Comparison of ENCODE assay signal across 9 cellular contexts in genomic region chr11:108278546-108278945, GRCh38. TPM values are rescaled to one million over a fixed set of nuclear protein-coding genes. Genes with fewer than 3 reads are reported as not detected.
A peak's percentile ranks its signal among the peaks of the same experiment; 100 is the strongest.
DNase-seq lines count a peak whose midpoint lies in the region; ATAC-seq and TF ChIP-seq lines count a peak whose summit lies in the region.
"Had no signal": no experiment of that assay in that cellular context is flagged by ENCODE, and none has a peak within 500 bp of the region (broad histone marks: within the 10 kb centered on the region; RNA-seq: fewer than 3 reads in every experiment).

No MANE protein-coding gene starts in this region.

- peaks cover 84% of the 10 kb centered on the region for H3K36me3 Mint-ChIP-seq in activated T-cell treated with anti-CD3 and anti-CD28 coated beads, Interleukin-2, amount 50 U/mL, for 24 hours (ENCODE audit: low read depth)
- H3K36me3 Mint-ChIP-seq in activated naive CD8-positive, alpha-beta T cell: peaks cover 33% of the 10 kb centered on the region

- peaks cover 25 to 98% (median 67%) of the 10 kb centered on the region in 4 donors for H3K36me3 ChIP-seq in stomach

- peak overlapping the region in 4 of 5 donors; percentile 3 to 65 (median 46) for H3K27ac ChIP-seq in stomach

- TF ChIP-seq EP300 in stomach (IDR thresholded peaks at IDR 0.05): no peak

- no peak for TF ChIP-seq CTCF in stomach (IDR thresholded peaks at IDR 0.05)

- peaks cover 0 to 18% (median 2%) of the 10 kb centered on the region in 4 donors for H3K9me3 ChIP-seq in stomach

- ATAC-seq in GM21529 (IDR thresholded peaks at IDR 0.05; ENCODE audit: unreplicated experiment) (no peak), SK-N-SH treated with all-trans-retinoic acid at 6 μM for 48 hours (no peak)

- 44 to 61% (median 59%) methylated on average over 4 of the region's 4 CpGs for WGBS in stomach, 5 donors

- H3K27me3 ChIP-seq in stomach: no peaks in the 10 kb centered on the region

- H3K27ac Mint-ChIP-seq in activated T-cell treated with anti-CD3 and anti-CD28 coated beads, Interleukin-2, amount 50 U/mL, for 24 hours: peak overlapping the region; percentile 74
- H3K27ac Mint-ChIP-seq in activated naive CD8-positive, alpha-beta T cell: peak overlapping the region; percentile 95

- H3K4me1 ChIP-seq in stomach: peaks cover 0 to 19% (median 8%) of the 10 kb centered on the region in 4 donors

- peaks cover 70% of the 10 kb centered on the region for H3K4me1 Mint-ChIP-seq in activated T-cell treated with anti-CD3 and anti-CD28 coated beads, Interleukin-2, amount 50 U/mL, for 24 hours (ENCODE audit: low read depth)
- H3K4me1 Mint-ChIP-seq in activated naive CD8-positive, alpha-beta T cell (ENCODE audit: low read depth): peaks cover 74% of the 10 kb centered on the region

- no peak for DNase-seq in activated T-cell treated with anti-CD3 and anti-CD28 coated beads, Interleukin-2, amount 50 U/mL, for 24 hours
- DNase-seq in activated T-cell treated with anti-CD3 and anti-CD28 coated beads, Interleukin-2, amount 50 U/mL, for 1 hour: no peak
- DNase-seq in iPS-NIHi11 (ENCODE audit: low spot score) (peak; percentile 7), stomach (no peak), HUDEP-2 (lab: John Stamatoyannopoulos, UW; ENCODE audit: unreplicated experiment in 76 of 76) (no peak)
- DNase-seq: NCI-H187 treated with DMSO at 0.1 percent for 48 hours had no signal

- no peak overlapping the region for H3K4me3 ChIP-seq in stomach

- no peak overlapping the region for H3K4me3 Mint-ChIP-seq in activated T-cell treated with anti-CD3 and anti-CD28 coated beads, Interleukin-2, amount 50 U/mL, for 24 hours
- peak overlapping the region; percentile 15 for H3K4me3 Mint-ChIP-seq in activated naive CD8-positive, alpha-beta T cell

- H3K27me3 Mint-ChIP-seq in activated T-cell treated with anti-CD3 and anti-CD28 coated beads, Interleukin-2, amount 50 U/mL, for 24 hours: no peaks in the 10 kb centered on the region
- no peaks in the 10 kb centered on the region for H3K27me3 Mint-ChIP-seq in activated naive CD8-positive, alpha-beta T cell

- intact Hi-C loops in stomach (cut with DNase I; ENCODE audit: low total_unique reads): no loop called here

- no peak for TF ChIP-seq POLR2A in stomach (IDR thresholded peaks at IDR 0.05)

- H3K9me3 Mint-ChIP-seq in activated T-cell treated with anti-CD3 and anti-CD28 coated beads, Interleukin-2, amount 50 U/mL, for 24 hours: peaks cover 19% of the 10 kb centered on the region
- H3K9me3 Mint-ChIP-seq in activated naive CD8-positive, alpha-beta T cell (ENCODE audit: low read depth): peaks cover 13% of the 10 kb centered on the region

TF ChIP-seq in SK-N-SH treated with all-trans-retinoic acid at 6 μM for 48 hours, 23 proteins besides CTCF, POLR2A, EP300 and RAD21:
- TF ChIP-seq CSDC2 (CRISPR knock-in tag; IDR thresholded peaks at IDR 0.05) (no peak), CSRNP3 (CRISPR knock-in tag; IDR thresholded peaks at IDR 0.05) (no peak), ZFP3 (CRISPR knock-in tag; IDR thresholded peaks at IDR 0.05) (no peak), OSR1 (CRISPR knock-in tag; IDR thresholded peaks at IDR 0.05) (no peak), ZNF70 (CRISPR knock-in tag; IDR thresholded peaks at IDR 0.05) (no peak), GLIS3 (CRISPR knock-in tag; IDR thresholded peaks at IDR 0.05) (no peak), TCF4 (CRISPR knock-in tag; IDR thresholded peaks at IDR 0.05; ENCODE audit: borderline replicate concordance) (no peak), RARB (CRISPR knock-in tag; IDR thresholded peaks at IDR 0.05) (no peak), POU6F1 (CRISPR knock-in tag; IDR thresholded peaks at IDR 0.05; ENCODE audit: borderline replicate concordance, low read depth) (no peak), ZC3H10 (CRISPR knock-in tag; IDR thresholded peaks at IDR 0.05) (no peak), ARNTL (CRISPR knock-in tag; IDR thresholded peaks at IDR 0.05; ENCODE audit: borderline replicate concordance, low read depth) (no peak), ISL1 (CRISPR knock-in tag; IDR thresholded peaks at IDR 0.05) (no peak), BACH2 (CRISPR knock-in tag; IDR thresholded peaks at IDR 0.05; ENCODE audit: borderline replicate concordance) (no peak), ZNF565 (CRISPR knock-in tag; conservative IDR thresholded peaks at IDR 0.05; ENCODE audit: low read depth) (no peak)

RNA-seq across cellular contexts. Expression of gene ATM, which starts 55.7 kb away (rescaled TPM):
- total RNA-seq in stomach: 100 to 1,000 TPM; 110 to 518 (median 124) TPM
- polyA plus RNA-seq in stomach: 10 to 100 TPM in 1 of 3 donors, 1 to 10 TPM in 2; 3.1 to 11.3 (median 9.0) TPM

RNA-seq across cellular contexts. Expression of gene NPAT, which starts 56.1 kb away (rescaled TPM):
- 10 to 100 TPM in 4 of 5 donors, 1 to 10 TPM in 1; 4.6 to 36.6 (median 19.0) TPM for total RNA-seq in stomach
- polyA plus RNA-seq in stomach: 1 to 10 TPM; 2.1 to 3.5 (median 2.1) TPM
